ENCODE assay signal across 16 cellular contexts in the genomic region with DNA sequence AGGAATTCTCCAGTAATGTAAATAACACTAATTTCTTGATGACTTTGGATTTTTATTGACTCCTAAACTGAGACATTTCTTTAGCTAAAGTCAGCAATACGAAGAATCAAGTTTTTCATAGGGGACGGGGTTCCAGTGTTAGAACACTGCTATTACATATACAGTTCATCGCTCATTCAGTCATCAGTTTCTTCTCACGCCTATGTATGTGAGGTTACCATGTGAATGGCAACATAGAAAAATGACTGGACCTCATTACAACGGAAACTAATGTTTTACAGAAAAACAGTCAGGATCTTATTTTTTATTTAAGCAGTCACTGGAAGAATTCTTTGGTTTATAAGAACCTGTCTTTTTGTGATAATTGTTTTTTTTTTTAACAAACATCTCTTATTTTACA. TPM values are rescaled to one million over a fixed set of nuclear protein-coding genes. Genes with fewer than 3 reads are reported as not detected.
DNase-seq lines count a peak whose midpoint lies in the region; ATAC-seq, FAIRE-seq and TF ChIP-seq lines count a peak whose summit lies in the region.
"Had no signal": no experiment of that assay in that cellular context is flagged by ENCODE, and none has a peak within 500 bp of the region (broad histone marks: within the 10 kb centered on the region; RNA-seq: fewer than 3 reads in every experiment).

No MANE protein-coding gene starts in this region.

- H3K9me3 ChIP-seq in ascending aorta: no peaks in the 10 kb centered on the region
- no peaks in the 10 kb centered on the region for H3K9me3 ChIP-seq in subcutaneous abdominal adipose tissue (ENCODE audit: control insufficient read depth in 5 of 5, low read length in 5 of 5)

- peak overlapping the region in 1 of 5 donors; percentile 44 for H3K9ac ChIP-seq in subcutaneous abdominal adipose tissue (ENCODE audit: low read length in 5 of 5)
- H3K9ac ChIP-seq: neural progenitor cell had no signal

- H3K36me3 ChIP-seq in ascending aorta (no peaks in the 10 kb centered on the region), subcutaneous abdominal adipose tissue (ENCODE audit: control insufficient read depth in 5 of 5, insufficient read depth in 5 of 5, low read length in 5 of 5) (peaks cover 0 to 8% (median 3%) of the 10 kb centered on the region in 5 donors)

- peak; percentile 30 for FAIRE-seq in GM12892 (lab: Jason Lieb, UNC)

- no peak for TF ChIP-seq CTCF in ascending aorta (IDR thresholded peaks at IDR 0.05)
- TF ChIP-seq CTCF in activated CD8-positive, alpha-beta T cell treated with anti-CD3 and anti-CD28 coated beads for 36 hours (IDR thresholded peaks at IDR 0.05): no peak

- no peaks in the 10 kb centered on the region for H3K9me3 Mint-ChIP-seq in memory B cell
- H3K9me3 Mint-ChIP-seq in activated CD8-positive, alpha-beta T cell treated with anti-CD3 and anti-CD28 coated beads for 36 hours: no peaks in the 10 kb centered on the region
- H3K9me3 Mint-ChIP-seq: neural progenitor cell; stimulated activated memory B cell treated with anti-CD40 and anti-IgM and Interleukin-4, amounts not matched to agents 10 μg/mL and 1 μg/mL and 100 μg/mL, for 72 hours had no signal

- H3K4me3 ChIP-seq in ascending aorta (no peak overlapping the region), subcutaneous abdominal adipose tissue (ENCODE audit: low read depth in 1 of 5, low read length in 5 of 5) (no peak overlapping the region)
- H3K4me3 ChIP-seq: neural progenitor cell had no signal

- no peaks in the 10 kb centered on the region for H3K27me3 Mint-ChIP-seq in memory B cell
- no peaks in the 10 kb centered on the region for H3K27me3 Mint-ChIP-seq in activated CD8-positive, alpha-beta T cell treated with anti-CD3 and anti-CD28 coated beads for 36 hours
- H3K27me3 Mint-ChIP-seq: stimulated activated memory B cell treated with anti-CD40 and anti-IgM and Interleukin-4, amounts not matched to agents 10 μg/mL and 1 μg/mL and 100 μg/mL, for 72 hours had no signal

- H3K27me3 ChIP-seq in ascending aorta: no peaks in the 10 kb centered on the region
- H3K27me3 ChIP-seq in subcutaneous abdominal adipose tissue (ENCODE audit: control insufficient read depth in 5 of 5, insufficient read depth in 4 of 5, low read length in 5 of 5): no peaks in the 10 kb centered on the region
- H3K27me3 ChIP-seq: neural progenitor cell had no signal

- DNase-seq in GM12892 (ENCODE audit: insufficient read length) (no peak), ascending aorta (ENCODE audit: low spot score in 2 of 2) (no peak), memory B cell (ENCODE audit: low spot score in 2 of 2) (no peak), superior temporal gyrus (ENCODE audit: extremely low spot score) (no peak), middle frontal gyrus (ENCODE audit: extremely low spot score, low spot score) (no peak)
- no peak for DNase-seq in activated CD8-positive, alpha-beta T cell treated with anti-CD3 and anti-CD28 coated beads for 36 hours
- DNase-seq: activated CD4-positive, CD25-positive, alpha-beta regulatory T cell; activated naive CD4-positive, alpha-beta T cell; cortex of kidney; NCI-H1092; NCI-H2171; T-helper 1 cell had no signal

- CTCF ChIA-PET in activated CD8-positive, alpha-beta T cell treated with anti-CD3 and anti-CD28 coated beads for 36 hours (lab: Charles Lee): interaction anchor here (1.5 to 3.5 kb wide), 6 partner anchors 10 to 592 kb away, joined by 4 to 17 read pairs (median 6); no protein-coding TSS in a partner anchor

- peaks cover 12% of the 10 kb centered on the region for H3K4me1 Mint-ChIP-seq in memory B cell
- peaks cover 12% of the 10 kb centered on the region for H3K4me1 Mint-ChIP-seq in activated CD8-positive, alpha-beta T cell treated with anti-CD3 and anti-CD28 coated beads for 36 hours (ENCODE audit: low read depth)
- H3K4me1 Mint-ChIP-seq: neural progenitor cell had no signal

- no peak for TF ChIP-seq POLR2A in GM12892 (IDR thresholded peaks at IDR 0.05; ENCODE audit: low read depth, low read length)

- POLR2A ChIA-PET in activated CD8-positive, alpha-beta T cell treated with anti-CD3 and anti-CD28 coated beads for 36 hours (lab: Charles Lee): no interaction called here

- intact Hi-C loops in ascending aorta (cut with DNase I): no loop called here
- intact Hi-C loops in activated CD8-positive, alpha-beta T cell treated with anti-CD3 and anti-CD28 coated beads for 36 hours (cut with micrococcal nuclease): no loop called here

- H3K4me1 ChIP-seq in ascending aorta (peaks cover 3 to 41% of the 10 kb centered on the region in 2 donors), subcutaneous abdominal adipose tissue (ENCODE audit: control insufficient read depth in 5 of 5, insufficient read depth in 5 of 5, low read length in 5 of 5) (peaks cover 0 to 11% (median 5%) of the 10 kb centered on the region in 5 donors)
- H3K4me1 ChIP-seq: neural progenitor cell had no signal

- H3K4me3 Mint-ChIP-seq in memory B cell: no peak overlapping the region
- H3K4me3 Mint-ChIP-seq in activated CD8-positive, alpha-beta T cell treated with anti-CD3 and anti-CD28 coated beads for 36 hours: no peak overlapping the region
- H3K4me3 Mint-ChIP-seq: neural progenitor cell; stimulated activated memory B cell treated with anti-CD40 and anti-IgM and Interleukin-4, amounts not matched to agents 10 μg/mL and 1 μg/mL and 100 μg/mL, for 72 hours had no signal

- H3K36me3 Mint-ChIP-seq in memory B cell: peaks cover 4% of the 10 kb centered on the region
- peaks cover 24% of the 10 kb centered on the region for H3K36me3 Mint-ChIP-seq in activated CD8-positive, alpha-beta T cell treated with anti-CD3 and anti-CD28 coated beads for 36 hours (ENCODE audit: low read depth)
- H3K36me3 Mint-ChIP-seq: neural progenitor cell had no signal

- H3K27ac Mint-ChIP-seq in memory B cell: peak overlapping the region; percentile 93
- no peak overlapping the region for H3K27ac Mint-ChIP-seq in activated CD8-positive, alpha-beta T cell treated with anti-CD3 and anti-CD28 coated beads for 36 hours
- H3K27ac Mint-ChIP-seq: neural progenitor cell had no signal

- H3K27ac ChIP-seq in ascending aorta (peak overlapping the region; percentile 67 to 77), subcutaneous abdominal adipose tissue (ENCODE audit: low read depth, low read length) (peak overlapping the region; percentile 79)
- H3K27ac ChIP-seq: neural progenitor cell had no signal

- ATAC-seq in memory B cell (ENCODE audit: low read depth): no peak
- ATAC-seq in GM21423 (IDR thresholded peaks at IDR 0.05; ENCODE audit: unreplicated experiment): no peak
- no peak for ATAC-seq in activated CD8-positive, alpha-beta T cell treated with anti-CD3 and anti-CD28 coated beads for 36 hours
- ATAC-seq: stimulated activated memory B cell treated with anti-CD40 and anti-IgM and Interleukin-4, amounts not matched to agents 10 μg/mL and 1 μg/mL and 100 μg/mL, for 72 hours had no signal

RNA-seq across cellular contexts. Expression of gene THADA, which starts 56.4 kb away (rescaled TPM):
- 15.2 TPM for polyA plus RNA-seq in GM12892 (2012; ENCODE audit: missing spikeins)
- total RNA-seq in ascending aorta: 27.4 TPM
- total RNA-seq in activated CD8-positive, alpha-beta T cell treated with anti-CD3 and anti-CD28 coated beads for 36 hours: 10 to 100 TPM; 31.3 to 31.6 TPM
